In genomic region chr17:75047398-75048098, GRCh38 we compare ENCODE assay signal across 8 cellular contexts. TPM values are rescaled to one million over a fixed set of nuclear protein-coding genes. Genes with fewer than 3 reads are reported as not detected.
DNase-seq lines count a peak whose midpoint lies in the region; ATAC-seq, FAIRE-seq and TF ChIP-seq lines count a peak whose summit lies in the region.

No MANE protein-coding gene starts in this region.

- H3K4me2 ChIP-seq in BLaER1 = peak overlapping the region; percentile 99

- no peaks in the 10 kb centered on the region for H3K27me3 ChIP-seq in BLaER1
- no peaks in the 10 kb centered on the region for H3K27me3 ChIP-seq in left ventricle myocardium inferior (ENCODE audit: low read depth)
- no peaks in the 10 kb centered on the region for H3K27me3 ChIP-seq in rectal smooth muscle tissue (ENCODE audit: control insufficient read depth, insufficient read depth, low read length)

- peaks cover 13% of the 10 kb centered on the region; the same call in 1 of the 2 replicates for H4K20me1 ChIP-seq in BLaER1

- peak overlapping the region; percentile 81 for H3K27ac ChIP-seq in BLaER1
- peak overlapping the region; percentile 81 for H3K27ac ChIP-seq in KOPT-K1 (ENCODE audit: low read depth, low read length, poor library complexity, severe bottlenecking)
- peak overlapping the region; percentile 100 for H3K27ac ChIP-seq in left ventricle myocardium inferior (replicated peaks)
- peak overlapping the region; percentile 71 for H3K27ac ChIP-seq in rectal smooth muscle tissue (ENCODE audit: low read depth, low read length)

- H3K4me3 ChIP-seq in BLaER1 (peak overlapping the region; percentile 97), left ventricle myocardium inferior (peak overlapping the region; percentile 99), rectal smooth muscle tissue (ENCODE audit: low read length) (peak overlapping the region; percentile 97)

- FAIRE-seq in GM12892 (lab: Jason Lieb, UNC) = no peak

- H3K9ac ChIP-seq in BLaER1 = peak overlapping the region; percentile 89
- peak overlapping the region; percentile 70 for H3K9ac ChIP-seq in rectal smooth muscle tissue (ENCODE audit: low read length)

- H3K36me3 Mint-ChIP-seq in activated naive CD4-positive, alpha-beta T cell treated with anti-CD3 and anti-CD28 coated beads, Interleukin-2, amount 50 U/mL, for 24 hours = peaks cover 3% of the 10 kb centered on the region

- H3K4me3 Mint-ChIP-seq in activated naive CD4-positive, alpha-beta T cell treated with anti-CD3 and anti-CD28 coated beads, Interleukin-2, amount 50 U/mL, for 24 hours = peak overlapping the region; percentile 92

- peak overlapping the region; percentile 76 for H3K27ac Mint-ChIP-seq in activated naive CD4-positive, alpha-beta T cell treated with anti-CD3 and anti-CD28 coated beads, Interleukin-2, amount 50 U/mL, for 24 hours

- ATAC-seq in GM21360 (IDR thresholded peaks at IDR 0.05; ENCODE audit: unreplicated experiment) = peak; percentile 12

- H3K9me3 ChIP-seq in BLaER1 = no peaks in the 10 kb centered on the region
- no peaks in the 10 kb centered on the region for H3K9me3 ChIP-seq in KOPT-K1 (ENCODE audit: insufficient read depth, low read length, poor library complexity, severe bottlenecking)
- H3K9me3 ChIP-seq in left ventricle myocardium inferior (replicated peaks) = no peaks in the 10 kb centered on the region

- DNase-seq in left ventricle myocardium inferior (peak; percentile 42), GM12892 (ENCODE audit: insufficient read length) (no peak), hippocampal formation (lab: John Stamatoyannopoulos, UW) (no peak)

- H3K4me1 Mint-ChIP-seq in activated naive CD4-positive, alpha-beta T cell treated with anti-CD3 and anti-CD28 coated beads, Interleukin-2, amount 50 U/mL, for 24 hours = peaks cover 49% of the 10 kb centered on the region

- TF ChIP-seq CTCF in left ventricle myocardium inferior (IDR thresholded peaks at IDR 0.05; ENCODE audit: borderline replicate concordance) = no peak

- intact Hi-C loops in left ventricle myocardium inferior (cut with micrococcal nuclease) = no loop called here

- no peaks in the 10 kb centered on the region for H3K27me3 Mint-ChIP-seq in activated naive CD4-positive, alpha-beta T cell treated with anti-CD3 and anti-CD28 coated beads, Interleukin-2, amount 50 U/mL, for 24 hours

- H3K4me1 ChIP-seq in BLaER1 (peaks cover 27% of the 10 kb centered on the region), left ventricle myocardium inferior (peaks cover 52% of the 10 kb centered on the region), rectal smooth muscle tissue (ENCODE audit: control insufficient read depth, insufficient read depth, low read length) (peaks cover 9% of the 10 kb centered on the region)

- H3K36me3 ChIP-seq in BLaER1 = peaks cover 28% of the 10 kb centered on the region
- H3K36me3 ChIP-seq in KOPT-K1 (ENCODE audit: insufficient read depth, low read length) = peaks cover 32% of the 10 kb centered on the region
- peaks cover 19% of the 10 kb centered on the region for H3K36me3 ChIP-seq in left ventricle myocardium inferior
- H3K36me3 ChIP-seq in rectal smooth muscle tissue (ENCODE audit: control insufficient read depth, insufficient read depth, low read length) = no peaks in the 10 kb centered on the region

- no peaks in the 10 kb centered on the region for H3K9me3 Mint-ChIP-seq in activated naive CD4-positive, alpha-beta T cell treated with anti-CD3 and anti-CD28 coated beads, Interleukin-2, amount 50 U/mL, for 24 hours

- TF ChIP-seq POLR2A in GM12892 (IDR thresholded peaks at IDR 0.05; ENCODE audit: low read depth, low read length) = no peak

RNA-seq across cellular contexts. Expression of gene KCTD2, which starts 0.5 kb away (rescaled TPM):
- total RNA-seq in left ventricle myocardium inferior = 23.1 TPM
- 9.9 TPM for polyA plus RNA-seq in GM12892 (2012; ENCODE audit: missing spikeins)

RNA-seq across cellular contexts. Expression of gene ATP5PD, which starts 0.8 kb away (rescaled TPM):
- total RNA-seq in left ventricle myocardium inferior = 809 TPM
- 366 TPM for polyA plus RNA-seq in GM12892 (2012; ENCODE audit: missing spikeins)

RNA-seq across cellular contexts. Expression of gene MRPL58, which starts 35.1 kb away (rescaled TPM):
- total RNA-seq in left ventricle myocardium inferior = 50.6 TPM
- 40.0 TPM for polyA plus RNA-seq in GM12892 (2012; ENCODE audit: missing spikeins)

RNA-seq across cellular contexts. Expression of gene SLC16A5, which starts 40.2 kb away (rescaled TPM):
- 8.4 TPM for total RNA-seq in left ventricle myocardium inferior
- polyA plus RNA-seq in GM12892 (2012; ENCODE audit: missing spikeins) = 1.0 TPM
